8 cellular contexts compared by ENCODE assay signal in the genomic region with DNA sequence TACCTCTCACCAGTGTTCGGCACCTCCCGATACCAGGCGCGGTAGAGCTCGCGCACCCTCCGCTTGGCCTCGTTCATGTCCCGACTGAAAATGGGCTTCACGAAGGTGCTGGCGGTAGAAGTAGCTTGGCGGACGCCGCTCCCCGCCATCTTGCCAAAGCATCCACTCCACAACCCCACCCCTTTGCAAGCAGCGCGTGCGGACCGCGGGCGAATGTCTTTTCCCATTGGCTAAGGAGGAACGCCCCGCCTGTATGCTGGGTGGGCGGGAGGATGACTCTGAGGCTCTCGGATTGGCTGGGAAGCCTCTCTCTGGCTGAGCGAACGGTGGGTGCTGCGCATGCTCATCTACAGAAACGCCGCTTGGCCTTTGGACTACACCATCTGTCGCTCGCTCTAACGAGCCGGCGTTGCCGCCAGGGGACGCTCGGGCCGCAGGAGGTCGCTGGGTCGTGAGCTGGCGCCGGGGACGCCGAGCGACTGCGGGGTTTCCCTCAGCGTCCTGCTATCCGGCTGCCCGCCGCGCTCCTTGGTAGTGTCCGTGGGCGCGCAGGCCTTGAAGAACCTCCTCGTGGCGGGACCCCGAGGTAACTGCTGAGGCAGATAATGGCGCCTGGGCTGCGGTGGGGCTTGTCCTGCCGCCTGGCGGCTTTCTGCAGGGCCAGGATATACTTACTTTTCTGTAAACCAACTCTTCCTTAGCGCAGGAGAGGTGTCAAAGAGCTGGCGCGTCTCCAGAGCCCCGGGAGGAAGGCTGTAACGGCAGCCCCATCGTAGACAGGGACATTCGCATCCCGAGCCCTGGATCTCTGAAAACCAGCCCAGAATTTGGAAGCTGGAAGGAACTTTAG. TPM values are rescaled to one million over a fixed set of nuclear protein-coding genes. Genes with fewer than 3 reads are reported as not detected.
DNase-seq lines count a peak whose midpoint lies in the region; ATAC-seq and TF ChIP-seq lines count a peak whose summit lies in the region.

TSS of gene NDUFA6 (minus strand) at position 177 of the 850 bp plus-strand sequence. CDS start at position 149, 28 bp downstream.

- H3K4me3 ChIP-seq in GM12875 (ENCODE audit: low read depth, low read length) (peak within 1 kb of the TSS; percentile 88), heart right ventricle (peak within 1 kb of the TSS; percentile 68 to 100 (median 89))

- ATAC-seq in HG02840 (IDR thresholded peaks at IDR 0.05; ENCODE audit: low FRiP score, unreplicated experiment) (peak; percentile 94), heart right ventricle (peak; percentile 97 to 99 (median 98))

- 0% methylated on average over 70 of the region's 70 CpGs for WGBS in heart right ventricle, 2 donors

- peak; percentile 98 for TF ChIP-seq CTCF in GM12875 (IDR thresholded peaks at IDR 0.05; ENCODE audit: borderline replicate concordance, insufficient read depth, low read depth, low read length)
- peak; percentile 81 to 99 (median 95) for TF ChIP-seq CTCF in heart right ventricle (IDR thresholded peaks at IDR 0.05)

- peak within 1 kb of the TSS; percentile 95 to 100 (median 98) for H3K27ac ChIP-seq in heart right ventricle

- intact Hi-C loops in heart right ventricle (cut with DNase I) (loop anchor here in 9 of 10 donors (1.0 to 10.0 kb wide), 8 partner anchors 11 to 348 kb away; partner anchors contain the start of genes NFAM1 (in 2 of the 9) and SMDT1 (in 2 of the 9)), posterior vena cava (cut with DNase I) (loop anchor here in 1 of 2 donors (5.0 kb wide), 1 partner anchor 351 kb away; no protein-coding TSS in a partner anchor)

- H3K27me3 ChIP-seq in heart right ventricle: no peaks in the 10 kb centered on the region

- peaks cover 0 to 24% (median 15%) of the 10 kb centered on the region in 9 donors for H3K36me3 ChIP-seq in heart right ventricle

- H3K9me3 ChIP-seq in heart right ventricle: peaks cover 0 to 4% (median 0%) of the 10 kb centered on the region in 11 donors

- peaks cover 8 to 46% (median 40%) of the 10 kb centered on the region in 9 donors for H3K4me1 ChIP-seq in heart right ventricle

- DNase-seq in NCI-H1436 treated with DMSO at 0.1 percent for 48 hours (lab: John Stamatoyannopoulos, UW): peak; percentile 94
- DNase-seq in T-helper 1 cell: peak; percentile 96 to 100 (median 98)
- DNase-seq in amniotic epithelial cell (ENCODE audit: low read depth): peak; percentile 98
- DNase-seq in heart right ventricle: peak; percentile 98 to 99
- peak; percentile 100 for DNase-seq in posterior vena cava (ENCODE audit: low spot score)
- peak; percentile 99 for DNase-seq in ureter (ENCODE audit: low spot score)

RNA-seq across cellular contexts. Expression of gene NDUFA6, which starts in this region (rescaled TPM):
- total RNA-seq in heart right ventricle (100 to 1,000 TPM; 179 to 344 (median 265) TPM), posterior vena cava (10 to 100 TPM; 48.1 to 52.1 TPM), ureter (55.1 TPM)
- 100 to 1,000 TPM; 369 to 479 TPM for polyA plus RNA-seq in heart right ventricle

Comparison
In these comparisons a context has a peak if more than half of its experiments do, and no peak if none do; other contexts are left out.
1. Peak in every context shown above with its lines: DNase-seq, ATAC-seq, H3K4me3 ChIP-seq and H3K27ac ChIP-seq.